Comparison of ENCODE assay signal across 17 cellular contexts in genomic region chr13:113937497-113938140, GRCh38.
"Had no signal": no experiment of that assay in that cellular context is flagged by ENCODE, and none has a peak within 500 bp of the region (broad histone marks: within the 10 kb centered on the region; RNA-seq: fewer than 3 reads in every experiment).

No MANE protein-coding gene starts in this region.

- H3K9me3 Mint-ChIP-seq: activated naive CD4-positive, alpha-beta T cell treated with anti-CD3 and anti-CD28 coated beads, Interleukin-2, amount 50 U/mL, for 72 hours; stimulated activated naive CD8-positive, alpha-beta T cell treated with anti-CD3 and anti-CD28 coated beads, Interleukin-15, amount 100 ng/mL, for 72 hours; T-helper 2 cell treated with Interferon-gamma antibody and Interleukin-4, amounts not matched to agents 5 μg/mL and 100 μg/mL, for 36 hours had no signal

- H3K27me3 Mint-ChIP-seq: stimulated activated naive CD8-positive, alpha-beta T cell treated with anti-CD3 and anti-CD28 coated beads, Interleukin-15, amount 100 ng/mL, for 72 hours had no signal

- H3K4me1 ChIP-seq: testis, upper lobe of right lung had no signal

- H3K36me3 ChIP-seq: heart left ventricle, left ventricle myocardium inferior, sigmoid colon, upper lobe of right lung had no signal

- H3K27ac Mint-ChIP-seq: T-helper 2 cell treated with Interferon-gamma antibody and Interleukin-4, amounts not matched to agents 5 μg/mL and 100 μg/mL, for 36 hours had no signal

- H3K36me3 Mint-ChIP-seq: activated naive CD4-positive, alpha-beta T cell treated with anti-CD3 and anti-CD28 coated beads, Interleukin-2, amount 50 U/mL, for 72 hours had no signal

- H3K9me3 ChIP-seq: heart left ventricle, left ventricle myocardium inferior, sigmoid colon, testis, upper lobe of right lung had no signal

- H3K4me3 Mint-ChIP-seq: stimulated activated naive CD8-positive, alpha-beta T cell treated with anti-CD3 and anti-CD28 coated beads, Interleukin-15, amount 100 ng/mL, for 72 hours; T-helper 2 cell treated with Interferon-gamma antibody and Interleukin-4, amounts not matched to agents 5 μg/mL and 100 μg/mL, for 36 hours had no signal

- DNase-seq: activated effector memory CD4-positive, alpha-beta T cell treated with Interleukin-2 at 50 U/mL for 16 hours; activated T-cell treated with anti-CD3 and anti-CD28 coated beads, Interleukin-2, amount 50 U/mL, for 1 hour; amniotic stem cell; foreskin melanocyte; left ventricle myocardium inferior; mesendoderm; nucleus accumbens; stimulated activated CD4-positive, alpha-beta T cell treated with anti-CD3 and anti-CD28 coated beads, Interleukin-2, amount 100 ng/mL, for 48 hours; stimulated activated naive CD8-positive, alpha-beta T cell treated with anti-CD3 and anti-CD28 coated beads, Interleukin-15, amount 100 ng/mL, for 72 hours; testis had no signal

- ATAC-seq: activated CD4-positive, CD25-positive, alpha-beta regulatory T cell treated with anti-CD3 and anti-CD28 coated beads, Interleukin-2, amount 50 U/mL, for 24 hours; activated naive CD4-positive, alpha-beta T cell treated with anti-CD3 and anti-CD28 coated beads, Interleukin-2, amount 50 U/mL, for 72 hours; upper lobe of right lung had no signal

- FAIRE-seq: endothelial cell of umbilical vein had no signal

- H3K4me3 ChIP-seq: heart left ventricle, left ventricle myocardium inferior, sigmoid colon, testis, upper lobe of right lung had no signal

- H3K27me3 ChIP-seq: heart left ventricle, testis had no signal

- H3K27ac ChIP-seq: heart left ventricle, left ventricle myocardium inferior, sigmoid colon, testis, upper lobe of right lung had no signal

- H3K4me1 Mint-ChIP-seq: stimulated activated naive CD8-positive, alpha-beta T cell treated with anti-CD3 and anti-CD28 coated beads, Interleukin-15, amount 100 ng/mL, for 72 hours had no signal
